17 cellular contexts compared by ENCODE assay signal in the genomic region with DNA sequence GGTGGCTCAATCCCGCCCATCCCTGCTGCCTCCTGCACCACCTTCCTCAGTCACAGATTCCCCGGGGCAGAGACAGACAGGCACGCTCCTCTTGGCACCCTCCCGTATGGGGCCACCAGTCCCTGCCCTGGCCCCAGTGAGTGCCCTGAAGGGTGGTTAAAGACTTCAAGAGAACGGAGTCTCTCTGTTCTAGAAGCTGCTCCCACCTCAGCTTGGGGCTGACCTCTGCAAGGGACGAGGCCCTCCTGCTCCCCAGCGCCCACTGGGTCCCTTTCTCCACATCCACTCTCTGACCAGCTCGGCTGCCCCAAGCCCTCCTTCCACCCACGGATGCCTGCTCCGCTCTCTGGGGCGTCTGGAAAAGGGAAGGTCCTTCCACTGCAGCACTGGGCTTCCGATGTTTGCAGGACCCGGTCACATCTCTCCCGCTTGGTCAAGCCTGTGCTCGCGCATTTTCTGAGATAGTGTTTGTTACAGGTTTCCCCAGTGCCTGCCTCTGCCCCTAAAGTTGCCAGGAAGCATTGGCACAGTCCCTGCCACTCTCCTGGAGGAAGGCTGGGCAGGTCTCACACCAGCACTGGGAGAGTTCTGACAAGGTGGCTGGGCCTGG.
"Had no signal": no experiment of that assay in that cellular context is flagged by ENCODE, and none has a peak within 500 bp of the region (broad histone marks: within the 10 kb centered on the region; RNA-seq: fewer than 3 reads in every experiment).

No MANE protein-coding gene starts in this region.

- H3K4me1 ChIP-seq: parathyroid adenoma had no signal

- H3K27ac ChIP-seq: coronary artery, parathyroid adenoma, stomach, thoracic aorta, transverse colon had no signal

- H3K9me3 ChIP-seq: stomach, thoracic aorta, transverse colon had no signal

- H3K36me3 ChIP-seq: stomach, thoracic aorta, transverse colon had no signal

- H3K36me3 Mint-ChIP-seq: naive B cell had no signal

- H3K9me3 Mint-ChIP-seq: naive B cell, nephron had no signal

- H3K4me3 Mint-ChIP-seq: nephron had no signal

- H3K27ac Mint-ChIP-seq: nephron had no signal

- ATAC-seq: left colon, left ventricle myocardium superior had no signal

- H3K4me3 ChIP-seq: coronary artery, lung, stomach, thoracic aorta, transverse colon had no signal

- DNase-seq: effector CD4-positive, alpha-beta T cell; foreskin melanocyte; hippocampal formation; left colon; left ventricle myocardium superior; mesenchymal stem cell; naive B cell; small intestine; stimulated activated CD4-positive, alpha-beta T cell treated with anti-CD3 and anti-CD28 coated beads, Interleukin-2, amount 100 ng/mL, for 48 hours; stomach; substantia nigra; transverse colon had no signal
